In genomic region chr3:45762647-45763330, GRCh38 we compare ENCODE assay signal across 19 cellular contexts. TPM values are rescaled to one million over a fixed set of nuclear protein-coding genes. Genes with fewer than 3 reads are reported as not detected.
DNase-seq lines count a peak whose midpoint lies in the region; ATAC-seq, FAIRE-seq and TF ChIP-seq lines count a peak whose summit lies in the region.
"Had no signal": no experiment of that assay in that cellular context is flagged by ENCODE, and none has a peak within 500 bp of the region (broad histone marks: within the 10 kb centered on the region; RNA-seq: fewer than 3 reads in every experiment).

No MANE protein-coding gene starts in this region.

- no peak overlapping the region for H3K23ac ChIP-seq in mesendoderm (ENCODE audit: low read length)

- TF ChIP-seq POLR2A in K562 (conservative IDR thresholded peaks at IDR 0.05), result no peak

- H3K4me1 Mint-ChIP-seq in stimulated activated naive B cell treated with anti-CD40 and anti-IgM and Interleukin-4, amounts not matched to agents 10 μg/mL and 1 μg/mL and 100 μg/mL, for 72 hours, result peaks cover 3 to 6% of the 10 kb centered on the region in 2 donors

- H3K27me3 ChIP-seq in DND-41 (ENCODE audit: insufficient read depth, low read length, poor library complexity) (no peaks in the 10 kb centered on the region), K562 (ENCODE audit: control insufficient read depth in 2 of 2, insufficient read depth in 2 of 2, low read length in 2 of 2) (peaks cover 28 to 70% of the 10 kb centered on the region in 2 experiments), mesendoderm (ENCODE audit: insufficient read depth, low read length, poor library complexity) (no peaks in the 10 kb centered on the region)
- H3K27me3 ChIP-seq: BE2C had no signal

- H3K27ac ChIP-seq in DND-41 (ENCODE audit: low read length) (peak overlapping the region; percentile 11; the same call in 1 of the 2 replicates), K562 (ENCODE audit: extremely low read depth, low read depth, low read length) (no peak overlapping the region), mesendoderm (ENCODE audit: low read depth, low read length) (no peak overlapping the region)
- H3K27ac ChIP-seq: C4-2B had no signal

- H2BK15ac ChIP-seq in mesendoderm (replicated peaks; ENCODE audit: low read depth), result no peak overlapping the region

- FAIRE-seq in K562 (lab: Jason Lieb, UNC), result peak; percentile 15
- FAIRE-seq in GM19239 (lab: Jason Lieb, UNC), result no peak
- FAIRE-seq: A204.1, G401.6, GM12892 had no signal

- no peak overlapping the region for H3K4me3 Mint-ChIP-seq in stimulated activated naive B cell treated with anti-CD40 and anti-IgM and Interleukin-4, amounts not matched to agents 10 μg/mL and 1 μg/mL and 100 μg/mL, for 72 hours
- H3K4me3 Mint-ChIP-seq: CD4-positive, alpha-beta memory T cell; HFFc6 had no signal

- H3K4me3 ChIP-seq in DND-41 (ENCODE audit: low read depth in 1 of 2, low read length in 2 of 2) (no peak overlapping the region), K562 (no peak overlapping the region), mesendoderm (ENCODE audit: low read length) (no peak overlapping the region)

- H3K79me1 ChIP-seq in mesendoderm (ENCODE audit: low read length), result no peaks in the 10 kb centered on the region

- no peak overlapping the region for H2BK120ac ChIP-seq in mesendoderm (ENCODE audit: low read depth, low read length)

- H3K27me3 Mint-ChIP-seq in stimulated activated naive B cell treated with anti-CD40 and anti-IgM and Interleukin-4, amounts not matched to agents 10 μg/mL and 1 μg/mL and 100 μg/mL, for 72 hours, result peaks cover 11% of the 10 kb centered on the region in 2 donors

- peaks cover 2 to 6% of the 10 kb centered on the region in 2 donors for H3K9me3 Mint-ChIP-seq in stimulated activated naive B cell treated with anti-CD40 and anti-IgM and Interleukin-4, amounts not matched to agents 10 μg/mL and 1 μg/mL and 100 μg/mL, for 72 hours
- H3K9me3 Mint-ChIP-seq: HFFc6 had no signal

- DNase-seq in DND-41, result no peak
- DNase-seq in K562 (ENCODE audit: extremely low read depth in 1 of 4, low spot score in 3 of 4), result no peak
- no peak for DNase-seq in mesendoderm
- DNase-seq in stimulated activated CD8-positive, alpha-beta memory T cell treated with anti-CD3 and anti-CD28 coated beads, Interleukin-4, amount 100 ng/mL, for 48 hours, result peak; percentile 18
- DNase-seq in GM19239 (ENCODE audit: insufficient read length, low spot score), result no peak
- DNase-seq in stimulated activated naive B cell treated with anti-CD40 and anti-IgM and Interleukin-4, amounts not matched to agents 10 μg/mL and 1 μg/mL and 100 μg/mL, for 72 hours, result no peak
- DNase-seq: BE2C; CD4-positive, alpha-beta memory T cell; DMS79; EL; HCEC 1CT; HFFc6 had no signal

- no peak overlapping the region for H4K8ac ChIP-seq in mesendoderm (ENCODE audit: low read depth, low read length)

- H3K9ac ChIP-seq in DND-41 (ENCODE audit: low read depth, low read length) (no peak overlapping the region), K562 (ENCODE audit: insufficient read depth in 1 of 2, low read depth in 2 of 2, low read length in 2 of 2) (no peak overlapping the region), mesendoderm (ENCODE audit: low read length) (no peak overlapping the region)

- H2BK5ac ChIP-seq in mesendoderm (ENCODE audit: low read length), result no peak overlapping the region

- no peak overlapping the region for H3K4ac ChIP-seq in mesendoderm (ENCODE audit: low read depth, low read length)

- H2AK5ac ChIP-seq in mesendoderm (ENCODE audit: low read length), result no peak overlapping the region

- TF ChIP-seq CTCF in DND-41 (IDR thresholded peaks at IDR 0.05; ENCODE audit: borderline replicate concordance, extremely low read depth, low read length, poor library complexity, severe bottlenecking) (no peak), K562 (IDR thresholded peaks at IDR 0.05 in 2 of 3, conservative IDR thresholded peaks at IDR 0.05 in 1 of 3; ENCODE audit: insufficient read depth in 2 of 3, low read depth in 1 of 3, low read length in 3 of 3) (no peak)

- H3K9me3 ChIP-seq in DND-41 (ENCODE audit: insufficient read depth, low read length, severe bottlenecking), result peaks cover 4% of the 10 kb centered on the region
- no peaks in the 10 kb centered on the region for H3K9me3 ChIP-seq in K562 (replicated peaks; ENCODE audit: control insufficient read depth, insufficient read depth, low read depth, low read length)
- H3K9me3 ChIP-seq: BE2C had no signal

- H3K4me2 ChIP-seq in DND-41 (ENCODE audit: insufficient read depth, low read length), result no peak overlapping the region
- H3K4me2 ChIP-seq in K562 (ENCODE audit: insufficient read depth, low read length), result no peak overlapping the region
- no peak overlapping the region for H3K4me2 ChIP-seq in mesendoderm (ENCODE audit: low read length)

- CTCF ChIA-PET in K562 (lab: Yijun Ruan, JAX; ENCODE audit: low intra/inter-chr PET ratio), result interaction anchor here (1.0 to 3.0 kb wide), 2 partner anchors 167 to 316 kb away, joined by 3 to 25 read pairs; no protein-coding TSS in a partner anchor

- intact Hi-C loops in K562 (cut with micrococcal nuclease), result loop anchor here (5.0 to 10.0 kb wide), 2 partner anchors 70 to 248 kb away; no protein-coding TSS in a partner anchor

- H3K18ac ChIP-seq in mesendoderm (ENCODE audit: low read length), result no peak overlapping the region

- TF ChIP-seq EP300 in K562 (IDR thresholded peaks at IDR 0.05; ENCODE audit: low read length), result no peak

- no peak overlapping the region for H4K5ac ChIP-seq in mesendoderm (ENCODE audit: low read length)

- H3K4me1 ChIP-seq in DND-41 (ENCODE audit: insufficient read depth, low read length) (peaks cover 10% of the 10 kb centered on the region), K562 (replicated peaks in 1 of 2; ENCODE audit: control insufficient read depth in 2 of 2, insufficient read depth in 2 of 2, low read length in 2 of 2) (peaks cover 0 to 8% of the 10 kb centered on the region in 2 experiments; a peak in 2 of 5 replicates), mesendoderm (ENCODE audit: control insufficient read depth, low read depth, low read length) (no peaks in the 10 kb centered on the region)
- H3K4me1 ChIP-seq: BE2C had no signal

- in situ Hi-C loops in K562 (cut with MboI), result no loop called here

- H3K27ac Mint-ChIP-seq in stimulated activated naive B cell treated with anti-CD40 and anti-IgM and Interleukin-4, amounts not matched to agents 10 μg/mL and 1 μg/mL and 100 μg/mL, for 72 hours, result no peak overlapping the region
- H3K27ac Mint-ChIP-seq: CD4-positive, alpha-beta memory T cell; HFFc6 had no signal

- 18% methylated on average over 19 of the region's 19 CpGs for WGBS in K562 (ENCODE audit: insufficient coverage, low coverage, missing lambda C conversion rate)
- no CpG with 5 or more reads among the region's 19 CpGs for WGBS in mesendoderm (ENCODE audit: extremely low coverage, insufficient coverage, low lambda C conversion rate)

- POLR2A ChIA-PET in K562 (lab: Yijun Ruan, JAX), result interaction anchor here (0.6 to 2.0 kb wide), 4 partner anchors 85 to 420 kb away, joined by 3 to 4 read pairs (median 4); no protein-coding TSS in a partner anchor

- H3K9me1 ChIP-seq in K562 (ENCODE audit: control insufficient read depth, insufficient read depth, low read length), result no peaks in the 10 kb centered on the region

- TF ChIP-seq RAD21 in K562 (CRISPR knock-in tag; conservative IDR thresholded peaks at IDR 0.05 in 1 of 2, IDR thresholded peaks at IDR 0.05 in 1 of 2), result no peak

- no peaks in the 10 kb centered on the region for H4K20me1 ChIP-seq in DND-41 (ENCODE audit: insufficient read depth, low read length)
- H4K20me1 ChIP-seq in K562 (replicated peaks; ENCODE audit: control insufficient read depth, insufficient read depth, low read length), result no peaks in the 10 kb centered on the region

- peak overlapping the region; percentile 3 for H3K56ac ChIP-seq in mesendoderm (ENCODE audit: low read length)

- ATAC-seq in DND-41 (ENCODE audit: insufficient read depth, low read depth) (no peak), K562 (no peak), GM18861 (IDR thresholded peaks at IDR 0.05; ENCODE audit: unreplicated experiment) (no peak)
- ATAC-seq in stimulated activated naive B cell treated with anti-CD40 and anti-IgM and Interleukin-4, amounts not matched to agents 10 μg/mL and 1 μg/mL and 100 μg/mL, for 72 hours (replicated peaks), result no peak

- no peaks in the 10 kb centered on the region for H3K79me2 ChIP-seq in DND-41 (ENCODE audit: insufficient read depth, low read length)
- H3K79me2 ChIP-seq in K562 (ENCODE audit: control insufficient read depth, insufficient read depth, low read length), result no peaks in the 10 kb centered on the region
- no peaks in the 10 kb centered on the region for H3K79me2 ChIP-seq in mesendoderm (ENCODE audit: control insufficient read depth, insufficient read depth, low read length)

- BruUV-seq in K562 (replicated peaks; lab: Mats Ljungman, UMichigan), result no TSS peak

- H2AFZ ChIP-seq in DND-41 (ENCODE audit: low read depth, low read length) (no peak overlapping the region), K562 (ENCODE audit: low read depth, low read length) (no peak overlapping the region)

- H3K36me3 ChIP-seq in DND-41 (ENCODE audit: insufficient read depth, low read length) (peaks cover 17% of the 10 kb centered on the region; the same call in 1 of the 2 replicates), K562 (ENCODE audit: control insufficient read depth, insufficient read depth, low read length) (no peaks in the 10 kb centered on the region), mesendoderm (ENCODE audit: control insufficient read depth, insufficient read depth, low read length) (no peaks in the 10 kb centered on the region)
- H3K36me3 ChIP-seq: BE2C had no signal

- H3K36me3 Mint-ChIP-seq in stimulated activated naive B cell treated with anti-CD40 and anti-IgM and Interleukin-4, amounts not matched to agents 10 μg/mL and 1 μg/mL and 100 μg/mL, for 72 hours, result peaks cover 0 to 7% of the 10 kb centered on the region in 2 donors

RNA-seq across cellular contexts. Expression of gene SLC6A20, which starts 33.5 kb away (rescaled TPM):
- total RNA-seq in K562 (2011; cell fraction: chromatin; rRNA removed; ENCODE audit: low replicate concordance), result not detected in 2 replicates
- not detected in 2 replicates for total RNA-seq in K562 (2011; cell fraction: nucleolus; rRNA removed)
- total RNA-seq in K562 (2011; cell fraction: nucleoplasm; rRNA removed), result not detected in 2 replicates
- total RNA-seq in K562 (2014; rRNA removed), result not detected in 2 replicates
- not detected in 2 replicates for total RNA-seq in K562 (2014; rRNA removed; fragmentation: Illumina TruSeq; extraction: Trizol)
- not detected in 2 replicates for total RNA-seq in K562 (2015; rRNA removed; fragmentation: Illumina TruSeq; extraction: Trizol)
- total RNA-seq in K562 (2021), result not detected in 2 replicates
- not detected in 2 replicates for polyA plus RNA-seq in K562 (2011; rRNA removed)
- polyA plus RNA-seq in K562 (2011; cell fraction: cytosol; rRNA removed), result not detected in 2 replicates
- polyA plus RNA-seq in K562 (2011; cell fraction: nucleus; rRNA removed), result not detected in 2 replicates
- polyA plus RNA-seq in K562 (2012), result not detected in 2 replicates
- polyA plus RNA-seq in K562 (2014; fragmentation: Illumina TruSeq; extraction: Trizol), result not detected in 2 replicates
- not detected for polyA plus RNA-seq in K562 (2014; fragmentation: Nextera tagmentation; extraction: Ambion mirVana)
- polyA plus RNA-seq in K562 (2014; rRNA removed), result not detected in 2 replicates
- polyA minus RNA-seq in K562 (2011; rRNA and poly(A)+ RNA removed), result 0.03 TPM in 1 of 2 replicates, not detected in the other
- not detected in 2 replicates for polyA minus RNA-seq in K562 (2011; cell fraction: cytosol; rRNA and poly(A)+ RNA removed)
- polyA minus RNA-seq in K562 (2011; cell fraction: nucleus; rRNA and poly(A)+ RNA removed), result not detected in 2 replicates
- polyA plus RNA-seq in mesendoderm (2013, experiment 1 of 2), result 0.03 TPM
- polyA plus RNA-seq in mesendoderm (2013, experiment 2 of 2), result 0.03 TPM
- total RNA-seq: CD4-positive, alpha-beta memory T cell; H4; HFFc6; HT1080 had no signal
